In genomic region chr3:98701276-98701675, GRCh38 we compare ENCODE assay signal across 1 cellular context.
TF ChIP-seq lines count a peak whose summit lies in the region.

No MANE protein-coding gene starts in this region.

TF ChIP-seq in SK-N-SH, 30 proteins besides CTCF, POLR2A, EP300 and RAD21 (continued from another document):
- TF ChIP-seq ZBTB33 (IDR thresholded peaks at IDR 0.05; ENCODE audit: borderline replicate concordance, low read depth) (no peak), TCF12 (IDR thresholded peaks at IDR 0.05) (no peak)
